8 cellular contexts compared by ENCODE assay signal in genomic region chr17:10698116-10698818, GRCh38. TPM values are rescaled to one million over a fixed set of nuclear protein-coding genes. Genes with fewer than 3 reads are reported as not detected.
DNase-seq lines count a peak whose midpoint lies in the region; ATAC-seq and TF ChIP-seq lines count a peak whose summit lies in the region.

No MANE protein-coding gene starts in this region.

- peaks cover 67% of the 10 kb centered on the region for H3K4me1 Mint-ChIP-seq in activated naive CD4-positive, alpha-beta T cell treated with anti-CD3 and anti-CD28 coated beads, Interleukin-2, amount 10 ng/mL, durations not matched to agents 7 days and 5 days
- peaks cover 41% of the 10 kb centered on the region for H3K4me1 Mint-ChIP-seq in T-helper 17 cell

- peak overlapping the region; percentile 97 for H3K4me3 Mint-ChIP-seq in activated naive CD4-positive, alpha-beta T cell treated with anti-CD3 and anti-CD28 coated beads, Interleukin-2, amount 10 ng/mL, durations not matched to agents 7 days and 5 days
- peak overlapping the region; percentile 91 for H3K4me3 Mint-ChIP-seq in T-helper 17 cell

- H3K36me3 Mint-ChIP-seq in activated naive CD4-positive, alpha-beta T cell treated with anti-CD3 and anti-CD28 coated beads, Interleukin-2, amount 10 ng/mL, durations not matched to agents 7 days and 5 days = peaks cover 40% of the 10 kb centered on the region
- H3K36me3 Mint-ChIP-seq in T-helper 17 cell (ENCODE audit: low read depth) = no peaks in the 10 kb centered on the region

- H3K27ac ChIP-seq in neutrophil = peak overlapping the region; percentile 87

- peaks cover 17 to 19% of the 10 kb centered on the region in 2 experiments for H3K4me1 ChIP-seq in neutrophil (ENCODE audit: control insufficient read depth in 1 of 2, insufficient read depth in 1 of 2, low read depth in 1 of 2, low read length in 1 of 2)

- H3K4me3 ChIP-seq in fibroblast of pulmonary artery (replicated peaks; ENCODE audit: low read depth, low read length) = peak overlapping the region; percentile 90
- peak overlapping the region; percentile 95 to 97 for H3K4me3 ChIP-seq in neutrophil (ENCODE audit: low read depth in 1 of 2, low read length in 1 of 2)

- CTCF ChIA-PET in activated naive CD4-positive, alpha-beta T cell treated with anti-CD3 and anti-CD28 coated beads, Interleukin-2, amount 10 ng/mL, durations not matched to agents 7 days and 5 days (lab: Charles Lee) = no interaction called here

- H3K27me3 Mint-ChIP-seq in activated naive CD4-positive, alpha-beta T cell treated with anti-CD3 and anti-CD28 coated beads, Interleukin-2, amount 10 ng/mL, durations not matched to agents 7 days and 5 days = no peaks in the 10 kb centered on the region
- no peaks in the 10 kb centered on the region for H3K27me3 Mint-ChIP-seq in T-helper 17 cell

- TF ChIP-seq CTCF in fibroblast of pulmonary artery (IDR thresholded peaks at IDR 0.05; ENCODE audit: low read length, missing control alignments) = no peak
- no peak for TF ChIP-seq CTCF in neutrophil (IDR thresholded peaks at IDR 0.05)

- H3K9me3 ChIP-seq in T-helper 17 cell (ENCODE audit: control insufficient read depth, low read length, poor library complexity, severe bottlenecking) = no peaks in the 10 kb centered on the region
- H3K9me3 ChIP-seq in neutrophil = no peaks in the 10 kb centered on the region

- H3K36me3 ChIP-seq in neutrophil = peaks cover 5% of the 10 kb centered on the region

- no peak for ATAC-seq in T-helper 17 cell

- DNase-seq in activated naive CD4-positive, alpha-beta T cell treated with anti-CD3 and anti-CD28 coated beads, Interleukin-2, amount 10 ng/mL, durations not matched to agents 7 days and 5 days = no peak
- no peak for DNase-seq in activated naive CD4-positive, alpha-beta T cell treated with Interleukin-2 at 50 U/mL for 16 hours
- no peak for DNase-seq in T-helper 17 cell
- DNase-seq in fibroblast of pulmonary artery (ENCODE audit: low read depth) = peak; percentile 24
- no peak for DNase-seq in NCI-H2196 (lab: John Stamatoyannopoulos, UW; ENCODE audit: unreplicated experiment)
- DNase-seq in T-helper 9 cell = no peak
- no peak for DNase-seq in NCI-H524 treated with DMSO at 0.1 percent for 48 hours (lab: John Stamatoyannopoulos, UW)

- H3K27me3 ChIP-seq in neutrophil = no peaks in the 10 kb centered on the region

- no peaks in the 10 kb centered on the region for H3K9me3 Mint-ChIP-seq in activated naive CD4-positive, alpha-beta T cell treated with anti-CD3 and anti-CD28 coated beads, Interleukin-2, amount 10 ng/mL, durations not matched to agents 7 days and 5 days

- H3K27ac Mint-ChIP-seq in activated naive CD4-positive, alpha-beta T cell treated with anti-CD3 and anti-CD28 coated beads, Interleukin-2, amount 10 ng/mL, durations not matched to agents 7 days and 5 days = peak overlapping the region; percentile 97
- peak overlapping the region; percentile 94 for H3K27ac Mint-ChIP-seq in T-helper 17 cell

RNA-seq across cellular contexts. Expression of gene ADPRM, which starts 0.9 kb away (rescaled TPM):
- 10 to 100 TPM; 17.6 to 20.9 TPM for total RNA-seq in T-helper 17 cell

RNA-seq across cellular contexts. Expression of gene SCO1, which starts 0.9 kb away (rescaled TPM):
- 10 to 100 TPM; 16.4 to 17.7 TPM for total RNA-seq in T-helper 17 cell

RNA-seq across cellular contexts. Expression of gene TMEM220, which starts 31.6 kb away (rescaled TPM):
- under 1 TPM; 0.77 to 0.81 TPM for total RNA-seq in T-helper 17 cell

RNA-seq across cellular contexts. Expression of gene MYH3, which starts 41.2 kb away (rescaled TPM):
- total RNA-seq in T-helper 17 cell = 1 to 10 TPM; 2.8 to 3.2 TPM
